ENCODE assay signal across 9 cellular contexts in genomic region chr1:33111965-33112364, GRCh38. TPM values are rescaled to one million over a fixed set of nuclear protein-coding genes. Genes with fewer than 3 reads are reported as not detected.
DNase-seq lines count a peak whose midpoint lies in the region; TF ChIP-seq lines count a peak whose summit lies in the region.
"Had no signal": no experiment of that assay in that cellular context is flagged by ENCODE, and none has a peak within 500 bp of the region (broad histone marks: within the 10 kb centered on the region; RNA-seq: fewer than 3 reads in every experiment).

No MANE protein-coding gene starts in this region.

- no peaks in the 10 kb centered on the region for H3K4me1 ChIP-seq in osteoblast (ENCODE audit: insufficient read depth, low read length)

- no peak overlapping the region for H2AFZ ChIP-seq in osteoblast (ENCODE audit: low read length)

- H3K4me2 ChIP-seq in osteoblast (ENCODE audit: insufficient read depth, low read length) = no peak overlapping the region

- H3K36me3 ChIP-seq in brain microvascular endothelial cell (replicated peaks) (no peaks in the 10 kb centered on the region), osteoblast (ENCODE audit: insufficient read depth, low read length) (no peaks in the 10 kb centered on the region)

- TF ChIP-seq POLR2A in NB4 (IDR thresholded peaks at IDR 0.05; ENCODE audit: extremely low read depth, insufficient read length) = no peak

- peak; percentile 28 for TF ChIP-seq CTCF in NB4 (IDR thresholded peaks at IDR 0.05; ENCODE audit: low read depth, low read length)
- peak; percentile 58 for TF ChIP-seq CTCF in brain microvascular endothelial cell (IDR thresholded peaks at IDR 0.05; ENCODE audit: low read depth, low read length, missing control alignments)
- peak; percentile 56 for TF ChIP-seq CTCF in osteoblast (IDR thresholded peaks at IDR 0.05; ENCODE audit: extremely low read depth, low read depth, low read length)

- no peaks in the 10 kb centered on the region for H3K9me3 ChIP-seq in osteoblast (ENCODE audit: low read depth, low read length)

- no peaks in the 10 kb centered on the region for H3K79me2 ChIP-seq in osteoblast (ENCODE audit: insufficient read depth, low read length)

- H3K27me3 ChIP-seq in brain microvascular endothelial cell (replicated peaks) (no peaks in the 10 kb centered on the region), osteoblast (ENCODE audit: insufficient read depth, low read length) (no peaks in the 10 kb centered on the region)

- peak; percentile 11 to 60 for DNase-seq in NCI-H524 (lab: John Stamatoyannopoulos, UW)
- no peak for DNase-seq in NCI-H524 treated with DMSO at 0.1 percent for 48 hours (lab: John Stamatoyannopoulos, UW)
- DNase-seq in NB4 (ENCODE audit: low read depth) = peak; percentile 55
- no peak for DNase-seq in brain microvascular endothelial cell
- DNase-seq in osteoblast (ENCODE audit: insufficient read length, low spot score, missing footprints) = peak; percentile 58
- DNase-seq in nucleus accumbens (lab: John Stamatoyannopoulos, UW) = no peak
- DNase-seq in hepatic stellate cell (ENCODE audit: low spot score) = no peak
- no peak for DNase-seq in DMS79 (lab: John Stamatoyannopoulos, UW)
- DNase-seq: NCI-H1436 had no signal

- in situ Hi-C loops in brain microvascular endothelial cell (cut with HindIII; ENCODE audit: low pct_ligation_motif_present, low sequenced_read_pairs) = no loop called here

- no peak overlapping the region for H3K27ac ChIP-seq in brain microvascular endothelial cell
- H3K27ac ChIP-seq in osteoblast (ENCODE audit: low read depth, low read length) = no peak overlapping the region

- no peaks in the 10 kb centered on the region for H4K20me1 ChIP-seq in osteoblast (ENCODE audit: insufficient read depth, low read length)

- no peak overlapping the region for H3K4me3 ChIP-seq in NB4 (ENCODE audit: low read depth, low read length)
- H3K4me3 ChIP-seq in brain microvascular endothelial cell (ENCODE audit: low read depth, low read length) = no peak overlapping the region
- H3K4me3 ChIP-seq in osteoblast (ENCODE audit: insufficient read depth, low read length) = no peak overlapping the region

RNA-seq across cellular contexts. Expression of gene AZIN2, which starts 31.0 kb away (rescaled TPM):
- total RNA-seq in osteoblast = 11.8 and 18.8 TPM in 2 replicates

Comparison
In these comparisons a context has a peak if more than half of its experiments do, and no peak if none do; other contexts are left out.
1. DNase-seq: peak in NCI-H524 (2 of 2), NB4 (single experiment) and osteoblast (single experiment); none in NCI-H524 treated with DMSO at 0.1 percent for 48 hours (single experiment), brain microvascular endothelial cell (single experiment), nucleus accumbens (0 of 56), hepatic stellate cell (single experiment) and DMS79 (single experiment).
2. Peak in every context shown above with its lines, with median percentiles within 50 percentile points of each other: CTCF ChIP-seq.